In genomic region chr12:39327965-39328364, GRCh38 we compare ENCODE assay signal across 25 cellular contexts.
"Had no signal": no experiment of that assay in that cellular context is flagged by ENCODE, and none has a peak within 500 bp of the region (broad histone marks: within the 10 kb centered on the region; RNA-seq: fewer than 3 reads in every experiment).

No MANE protein-coding gene starts in this region.

- H3K4me1 ChIP-seq: neural progenitor cell, parathyroid adenoma, psoas muscle, thyroid gland, transverse colon, upper lobe of right lung had no signal

- H3K4me3 ChIP-seq: lung, neural progenitor cell, psoas muscle, skin epidermis, stomach, testis, thyroid gland, transverse colon, upper lobe of right lung had no signal

- H3K9me3 ChIP-seq: neutrophil, psoas muscle, stomach, testis, thyroid gland, transverse colon, upper lobe of right lung had no signal

- H3K27me3 ChIP-seq: neural progenitor cell, neutrophil, stomach, testis, thyroid gland, transverse colon, upper lobe of right lung had no signal

- ATAC-seq: left lobe of liver; natural killer cell; psoas muscle; sciatic nerve; stimulated activated naive B cell treated with anti-CD40 and anti-IgM and Interleukin-4, amounts not matched to agents 10 μg/mL and 1 μg/mL and 100 μg/mL, for 72 hours; stimulated activated naive CD8-positive, alpha-beta T cell treated with anti-CD3 and anti-CD28 coated beads, Interleukin-15, Interleukin-2, amounts not matched to agents 100 U/mL and 50 U/mL, for 24 hours; upper lobe of right lung had no signal

- H3K27ac ChIP-seq: neural progenitor cell, neutrophil, parathyroid adenoma, psoas muscle, skin epidermis, stomach, testis, thyroid gland, transverse colon, upper lobe of right lung had no signal

- DNase-seq: islet precursor cell; left cardiac atrium; naive B cell; natural killer cell; nephron progenitor cell; occipital lobe; psoas muscle; stimulated activated CD4-positive, alpha-beta T cell treated with anti-CD3 and anti-CD28 coated beads, Interleukin-12 subunit alpha, Interleukin-12 subunit beta, amount 100 ng/mL, for 4 hours; stimulated activated CD4-positive, alpha-beta T cell treated with anti-CD3 and anti-CD28 coated beads, Interleukin-15, amount 100 ng/mL, for 24 hours; stimulated activated CD4-positive, alpha-beta T cell treated with anti-CD3 and anti-CD28 coated beads, Interleukin-2, amount 100 ng/mL, for 24 hours; stimulated activated CD4-positive, alpha-beta T cell treated with anti-CD3 and anti-CD28 coated beads, Interleukin-4, amount 100 ng/mL, for 1 hour; stimulated activated naive B cell treated with anti-CD40 and anti-IgM and Interleukin-4, amounts not matched to agents 10 μg/mL and 1 μg/mL and 100 μg/mL, for 72 hours; stimulated activated naive CD8-positive, alpha-beta T cell treated with anti-CD3 and anti-CD28 coated beads, Interleukin-15, Interleukin-2, amounts not matched to agents 100 U/mL and 50 U/mL, for 24 hours; stomach; testis; transverse colon; upper lobe of right lung had no signal

- H3K36me3 ChIP-seq: neutrophil, thyroid gland, upper lobe of right lung had no signal
